Comparison of ENCODE assay signal across 1 cellular context in genomic region chr1:11960276-11960675, GRCh38.
TF ChIP-seq lines count a peak whose summit lies in the region.

No MANE protein-coding gene starts in this region.

TF ChIP-seq in HepG2, 621 proteins besides CTCF, POLR2A, EP300 and RAD21:
- no peak for TF ChIP-seq IKZF1 (IDR thresholded peaks at IDR 0.05)
TF ChIP-seq in HepG2: peak in this region for 0.
